9 cellular contexts compared by ENCODE assay signal in genomic region chr12:76028649-76029277, GRCh38. TPM values are rescaled to one million over a fixed set of nuclear protein-coding genes. Genes with fewer than 3 reads are reported as not detected.
DNase-seq lines count a peak whose midpoint lies in the region; ATAC-seq lines count a peak whose summit lies in the region.
"Had no signal": no experiment of that assay in that cellular context is flagged by ENCODE, and none has a peak within 500 bp of the region (broad histone marks: within the 10 kb centered on the region; RNA-seq: fewer than 3 reads in every experiment).

No MANE protein-coding gene starts in this region.

- ATAC-seq in stimulated activated effector memory CD8-positive, alpha-beta T cell treated with anti-CD3 and anti-CD28 coated beads, Interleukin-12 subunit alpha, Interleukin-12 subunit beta, amount 100 ng/mL, for 72 hours = no peak
- ATAC-seq in GM18909 (IDR thresholded peaks at IDR 0.05; ENCODE audit: poor library complexity, unreplicated experiment) = no peak

- H3K9me3 ChIP-seq in iPS-15b (ENCODE audit: control insufficient read depth, insufficient read depth, low read length) = no peaks in the 10 kb centered on the region

- H3K27me3 ChIP-seq in iPS-15b (ENCODE audit: control insufficient read depth, insufficient read depth, low read length) = no peaks in the 10 kb centered on the region

- peak overlapping the region; percentile 96 for H3K4me3 Mint-ChIP-seq in activated naive CD8-positive, alpha-beta T cell
- peak overlapping the region; percentile 90 for H3K4me3 Mint-ChIP-seq in stimulated activated effector memory CD8-positive, alpha-beta T cell treated with anti-CD3 and anti-CD28 coated beads, Interleukin-12 subunit alpha, Interleukin-12 subunit beta, amount 100 ng/mL, for 72 hours

- H3K9ac ChIP-seq in iPS-15b (ENCODE audit: low read depth, low read length) = no peak overlapping the region

- peaks cover 5% of the 10 kb centered on the region for H3K4me1 ChIP-seq in iPS-15b (ENCODE audit: control insufficient read depth, insufficient read depth, low read length)

- H3K36me3 ChIP-seq in iPS-15b (ENCODE audit: control insufficient read depth, insufficient read depth, low read length) = no peaks in the 10 kb centered on the region

- H3K36me3 Mint-ChIP-seq in activated naive CD8-positive, alpha-beta T cell = peaks cover 16% of the 10 kb centered on the region
- H3K36me3 Mint-ChIP-seq in stimulated activated effector memory CD8-positive, alpha-beta T cell treated with anti-CD3 and anti-CD28 coated beads, Interleukin-12 subunit alpha, Interleukin-12 subunit beta, amount 100 ng/mL, for 72 hours = peaks cover 75% of the 10 kb centered on the region

- no peaks in the 10 kb centered on the region for H3K9me3 Mint-ChIP-seq in activated naive CD8-positive, alpha-beta T cell (ENCODE audit: low read depth)
- H3K9me3 Mint-ChIP-seq in stimulated activated effector memory CD8-positive, alpha-beta T cell treated with anti-CD3 and anti-CD28 coated beads, Interleukin-12 subunit alpha, Interleukin-12 subunit beta, amount 100 ng/mL, for 72 hours = no peaks in the 10 kb centered on the region

- no peaks in the 10 kb centered on the region for H3K27me3 Mint-ChIP-seq in activated naive CD8-positive, alpha-beta T cell

- H3K4me3 ChIP-seq in iPS-15b (ENCODE audit: low read depth, low read length) = peak overlapping the region; percentile 94

- peaks cover 57% of the 10 kb centered on the region for H3K4me1 Mint-ChIP-seq in activated naive CD8-positive, alpha-beta T cell (ENCODE audit: low read depth)
- peaks cover 49% of the 10 kb centered on the region for H3K4me1 Mint-ChIP-seq in stimulated activated effector memory CD8-positive, alpha-beta T cell treated with anti-CD3 and anti-CD28 coated beads, Interleukin-12 subunit alpha, Interleukin-12 subunit beta, amount 100 ng/mL, for 72 hours

- peak; percentile 54 for DNase-seq in NCI-H510A treated with DMSO at 0.1 percent for 48 hours (lab: John Stamatoyannopoulos, UW)
- DNase-seq in NCI-H510A (lab: John Stamatoyannopoulos, UW) = no peak
- no peak for DNase-seq in stimulated activated effector memory CD8-positive, alpha-beta T cell treated with anti-CD3 and anti-CD28 coated beads, Interleukin-12 subunit alpha, Interleukin-12 subunit beta, amount 100 ng/mL, for 72 hours (ENCODE audit: low spot score in 2 of 2)
- no peak for DNase-seq in A172 (ENCODE audit: low spot score)
- DNase-seq in SIG-M5 treated with dmso at 0.1 percent for 504 hours (lab: John Stamatoyannopoulos, UW; ENCODE audit: unreplicated experiment) = no peak
- DNase-seq: stimulated activated CD4-positive, alpha-beta T cell treated with anti-CD3 and anti-CD28 coated beads, Interleukin-2, amount 100 ng/mL, for 48 hours had no signal

- H3K27ac Mint-ChIP-seq in activated naive CD8-positive, alpha-beta T cell = peak overlapping the region; percentile 90
- peak overlapping the region; percentile 98 for H3K27ac Mint-ChIP-seq in stimulated activated effector memory CD8-positive, alpha-beta T cell treated with anti-CD3 and anti-CD28 coated beads, Interleukin-12 subunit alpha, Interleukin-12 subunit beta, amount 100 ng/mL, for 72 hours

RNA-seq across cellular contexts. Expression of gene PHLDA1, which starts 2.8 kb away (rescaled TPM):
- 48.3 and 61.6 TPM in 2 replicates for total RNA-seq in A172 (2014; rRNA removed; shearing (Covaris generic))

RNA-seq across cellular contexts. Expression of gene NAP1L1, which starts 55.7 kb away (rescaled TPM):
- 547 and 785 TPM in 2 replicates for total RNA-seq in A172 (2014; rRNA removed; shearing (Covaris generic))
